ENCODE assay signal across 8 cellular contexts in the genomic region with DNA sequence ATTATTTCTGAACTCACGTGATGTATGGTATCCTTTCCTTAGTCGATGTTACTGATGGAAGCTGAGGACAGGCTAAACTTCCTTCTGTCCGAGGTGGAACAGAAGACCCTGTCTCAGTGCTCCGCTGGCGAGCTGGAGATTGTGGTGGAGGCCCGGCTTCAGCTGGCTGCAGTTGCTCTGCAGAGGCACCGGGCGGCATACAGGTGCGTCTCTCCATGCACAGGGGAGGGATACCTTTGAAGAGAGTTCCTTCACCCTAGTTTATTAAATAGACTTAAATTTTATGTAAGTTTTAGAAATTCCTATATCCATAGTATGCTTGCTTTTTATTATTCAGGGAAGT.
DNase-seq lines count a peak whose midpoint lies in the region; ATAC-seq and TF ChIP-seq lines count a peak whose summit lies in the region.

No MANE protein-coding gene starts in this region.

- peak overlapping the region; percentile 95 to 97 for H3K27ac Mint-ChIP-seq in T-cell

- peaks cover 7 to 15% (median 15%) of the 10 kb centered on the region in 3 donors for H3K4me1 Mint-ChIP-seq in T-cell

- H3K27me3 ChIP-seq in endocrine pancreas (ENCODE audit: control insufficient read depth, insufficient read depth, low read length) (no peaks in the 10 kb centered on the region), prostate gland (replicated peaks; ENCODE audit: insufficient read depth) (no peaks in the 10 kb centered on the region)

- WGBS in prostate gland: 42% methylated on average over 9 of the region's 9 CpGs

- DNase-seq in ELR (ENCODE audit: low read depth) (peak; percentile 19), T-cell (peak in 23 of 34 experiments; percentile 1 to 38 (median 15)), prostate gland (ENCODE audit: low spot score) (peak; percentile 32), Kasumi-1 (lab: John Stamatoyannopoulos, UW) (no peak), C1 segment of cervical spinal cord (lab: John Stamatoyannopoulos, UW) (no peak)

- H3K9ac ChIP-seq in endocrine pancreas (ENCODE audit: control insufficient read depth, insufficient read depth, low read length): no peak overlapping the region

- H3K4me3 ChIP-seq in endocrine pancreas (ENCODE audit: control insufficient read depth, insufficient read depth, low read length) (peak overlapping the region; percentile 80), prostate gland (peak overlapping the region; percentile 26 to 28)

- H3K4me3 Mint-ChIP-seq in T-cell: peak overlapping the region; percentile 88 to 93 (median 91)

- POLR2A ChIA-PET in T-cell (lab: Charles Lee): interaction anchor here in 1 of 2 donors (0.6 kb wide), 1 partner anchor 1799 kb away, joined by 3 read pairs; no protein-coding TSS in a partner anchor

- H3K27me3 Mint-ChIP-seq in T-cell: no peaks in the 10 kb centered on the region

- TF ChIP-seq CTCF in prostate gland (IDR thresholded peaks at IDR 0.05): no peak

- ATAC-seq in GM21381 (IDR thresholded peaks at IDR 0.05; ENCODE audit: unreplicated experiment) (peak; percentile 56), HG03558 (IDR thresholded peaks at IDR 0.05; ENCODE audit: extremely low read depth, unreplicated experiment) (peak; percentile 41), T-cell (replicated peaks in 1 of 4) (peak; percentile 60 to 79 (median 69))

- intact Hi-C loops in prostate gland (cut with DNase I): no loop called here

- CTCF ChIA-PET in T-cell (lab: Charles Lee): interaction anchor here in 1 of 2 donors (0.5 to 0.6 kb wide), 2 partner anchors 587 to 1867 kb away, joined by 4 to 6 read pairs; no protein-coding TSS in a partner anchor

- H3K9me3 Mint-ChIP-seq in T-cell: no peaks in the 10 kb centered on the region

- H3K36me3 ChIP-seq in endocrine pancreas (ENCODE audit: control insufficient read depth, insufficient read depth, low read length) (no peaks in the 10 kb centered on the region), prostate gland (no peaks in the 10 kb centered on the region)

- H3K4me1 ChIP-seq in endocrine pancreas (ENCODE audit: control insufficient read depth, insufficient read depth, low read length): no peaks in the 10 kb centered on the region
- no peaks in the 10 kb centered on the region for H3K4me1 ChIP-seq in prostate gland (replicated peaks)

- TF ChIP-seq POLR2A in prostate gland (IDR thresholded peaks at IDR 0.05): no peak

- no peaks in the 10 kb centered on the region for H3K36me3 Mint-ChIP-seq in T-cell

- peak overlapping the region; percentile 60 to 71 for H3K27ac ChIP-seq in prostate gland

- no peaks in the 10 kb centered on the region for H3K9me3 ChIP-seq in endocrine pancreas (ENCODE audit: control insufficient read depth, low read length)
- no peaks in the 10 kb centered on the region for H3K9me3 ChIP-seq in prostate gland

Comparison
In these comparisons a context has a peak if more than half of its experiments do, and no peak if none do; other contexts are left out.
1. DNase-seq: peak in ELR (single experiment), T-cell (23 of 34) and prostate gland (single experiment); none in Kasumi-1 (0 of 2) and C1 segment of cervical spinal cord (0 of 14).
2. Peak in every context shown above with its lines, with median percentiles within 50 percentile points of each other: ATAC-seq.